17 cellular contexts compared by ENCODE assay signal in the genomic region with DNA sequence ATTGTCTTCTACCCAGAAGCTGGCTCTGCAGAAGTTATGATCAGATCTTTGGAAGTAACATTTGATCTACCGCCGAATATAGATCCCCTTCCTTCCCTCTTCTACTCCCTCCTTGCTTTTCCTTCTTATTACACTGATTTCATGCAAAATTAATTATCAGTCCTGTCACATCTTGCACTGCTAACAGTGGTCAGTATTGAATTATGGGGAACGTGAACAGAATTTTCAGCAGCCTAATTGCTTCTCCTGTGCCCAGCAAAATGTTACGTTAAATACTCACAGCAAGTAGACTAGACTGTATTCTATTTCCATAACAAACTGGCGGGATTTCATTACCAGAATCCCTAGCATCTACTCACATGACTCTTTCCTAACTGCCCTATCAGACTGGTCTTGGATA.
A peak's percentile ranks its signal among the peaks of the same experiment; 100 is the strongest.
DNase-seq lines count a peak whose midpoint lies in the region; ATAC-seq and TF ChIP-seq lines count a peak whose summit lies in the region.
"Had no signal": no experiment of that assay in that cellular context is flagged by ENCODE, and none has a peak within 500 bp of the region (broad histone marks: within the 10 kb centered on the region; RNA-seq: fewer than 3 reads in every experiment).

No MANE protein-coding gene starts in this region.

- H3K79me2 ChIP-seq in Loucy (ENCODE audit: insufficient read depth, low read length), result no peaks in the 10 kb centered on the region

- H3K36me3 ChIP-seq in Loucy (ENCODE audit: insufficient read depth, low read length), result no peaks in the 10 kb centered on the region
- H3K36me3 ChIP-seq: BLaER1 treated with 17β-estradiol and CSF1 and Interleukin-3, amounts not matched to agents 10 nM and 100 nM had no signal

- DNase-seq in medulla oblongata (ENCODE audit: extremely low spot score) (peak; percentile 38), putamen (ENCODE audit: low spot score) (peak; percentile 55), LoVo (ENCODE audit: low spot score) (no peak), foreskin keratinocyte (no peak)
- DNase-seq: CD4-positive, alpha-beta T cell; CD8-positive, alpha-beta memory T cell; DMS 273 treated with DMSO at 0.1 percent for 48 hours; DMS79; EL; GF-D8; GM23248; H7; HCEC 1CT had no signal

- no peaks in the 10 kb centered on the region for H3K9me3 ChIP-seq in Loucy (ENCODE audit: insufficient read depth, low read depth, low read length)

- H3K4me2 ChIP-seq in Loucy (ENCODE audit: low read depth, low read length, poor library complexity, severe bottlenecking), result peak overlapping the region; percentile 38

- H3K9me2 ChIP-seq in Loucy (replicated peaks; ENCODE audit: low read depth, low read length), result no peaks in the 10 kb centered on the region

- H3F3A ChIP-seq in Loucy (ENCODE audit: low read depth), result no peaks in the 10 kb centered on the region

- H2AFZ ChIP-seq in Loucy (ENCODE audit: low read length), result no peak overlapping the region
- H2AFZ ChIP-seq: GM23248 had no signal

- no peak overlapping the region for H3K4me3 ChIP-seq in Loucy (ENCODE audit: low read length, poor library complexity, severe bottlenecking)
- H3K4me3 ChIP-seq: BLaER1 treated with 17β-estradiol and CSF1 and Interleukin-3, amounts not matched to agents 10 nM and 100 nM; GM23248 had no signal

- no peaks in the 10 kb centered on the region for H4K20me1 ChIP-seq in Loucy (ENCODE audit: insufficient read depth, low read length, poor library complexity, severe bottlenecking)
- H4K20me1 ChIP-seq: BLaER1 treated with 17β-estradiol and CSF1 and Interleukin-3, amounts not matched to agents 10 nM and 100 nM had no signal

- H3K9ac ChIP-seq in Loucy (ENCODE audit: low read depth, low read length, poor library complexity, severe bottlenecking), result no peak overlapping the region
- H3K9ac ChIP-seq: BLaER1 treated with 17β-estradiol and CSF1 and Interleukin-3, amounts not matched to agents 10 nM and 100 nM; GM23248 had no signal

- TF ChIP-seq CTCF in Loucy (conservative IDR thresholded peaks at IDR 0.05; ENCODE audit: low read length) (no peak), foreskin keratinocyte (conservative IDR thresholded peaks at IDR 0.05) (no peak)

- ATAC-seq in GM21825 (IDR thresholded peaks at IDR 0.05; ENCODE audit: unreplicated experiment) (no peak), GM21717 (IDR thresholded peaks at IDR 0.05; ENCODE audit: unreplicated experiment) (no peak), foreskin keratinocyte (no peak)

- H3K4me1 ChIP-seq in Loucy (ENCODE audit: insufficient read depth, low read length, poor library complexity, severe bottlenecking) (peaks cover 17% of the 10 kb centered on the region), foreskin keratinocyte (no peaks in the 10 kb centered on the region)

- H3K27ac ChIP-seq in foreskin keratinocyte, result no peak overlapping the region
- H3K27ac ChIP-seq: BLaER1 treated with 17β-estradiol and CSF1 and Interleukin-3, amounts not matched to agents 10 nM and 100 nM; GM23248 had no signal

- H3K27me3 ChIP-seq in Loucy (ENCODE audit: insufficient read depth, low read length, poor library complexity, severe bottlenecking) (peaks cover 5% of the 10 kb centered on the region), foreskin keratinocyte (no peaks in the 10 kb centered on the region)
- H3K27me3 ChIP-seq: BLaER1 treated with 17β-estradiol and CSF1 and Interleukin-3, amounts not matched to agents 10 nM and 100 nM had no signal

Comparison
In these comparisons a context has a peak if more than half of its experiments do, and no peak if none do; other contexts are left out.
1. DNase-seq: peak in medulla oblongata (single experiment) and putamen (single experiment); none in LoVo (single experiment) and foreskin keratinocyte (0 of 2).